14 cellular contexts compared by ENCODE assay signal in genomic region chr6:47357827-47358226, GRCh38. TPM values are rescaled to one million over a fixed set of nuclear protein-coding genes. Genes with fewer than 3 reads are reported as not detected.
DNase-seq lines count a peak whose midpoint lies in the region; ATAC-seq and TF ChIP-seq lines count a peak whose summit lies in the region.
"Had no signal": no experiment of that assay in that cellular context is flagged by ENCODE, and none has a peak within 500 bp of the region (broad histone marks: within the 10 kb centered on the region; RNA-seq: fewer than 3 reads in every experiment).

No MANE protein-coding gene starts in this region.

- H3K4me3 ChIP-seq in GM12864 (ENCODE audit: low read depth, low read length) = no peak overlapping the region
- H3K4me3 ChIP-seq: HAP-1, lower lobe of right lung, testis had no signal

- ATAC-seq in GM19395 (IDR thresholded peaks at IDR 0.05; ENCODE audit: unreplicated experiment) = peak; percentile 75
- peak; percentile 74 for ATAC-seq in HG02763 (IDR thresholded peaks at IDR 0.05; ENCODE audit: unreplicated experiment)
- peak; percentile 63 for ATAC-seq in HG03460 (IDR thresholded peaks at IDR 0.05; ENCODE audit: unreplicated experiment)
- no peak for ATAC-seq in Right ventricle myocardium inferior
- ATAC-seq: lower lobe of right lung had no signal

- TF ChIP-seq CTCF in GM12864 (IDR thresholded peaks at IDR 0.05; ENCODE audit: low read depth, low read length, missing control alignments) = no peak

- peak; percentile 31 for DNase-seq in GM12864 (ENCODE audit: low read depth)
- no peak for DNase-seq in Right ventricle myocardium inferior (ENCODE audit: missing footprints)
- no peak for DNase-seq in activated CD8-positive, alpha-beta memory T cell treated with anti-CD3 and anti-CD28 coated beads for 24 hours
- no peak for DNase-seq in 8988T
- no peak for DNase-seq in SKM-1 (lab: John Stamatoyannopoulos, UW; ENCODE audit: unreplicated experiment)
- DNase-seq: activated CD4-positive, alpha-beta T cell treated with anti-CD3 and anti-CD28 coated beads, Interleukin-2, amount 50 U/mL, for 4 hours; activated naive CD8-positive, alpha-beta T cell treated with anti-CD3 and anti-CD28 coated beads for 36 hours; lower lobe of right lung; stimulated activated CD4-positive, alpha-beta T cell treated with anti-CD3 and anti-CD28 coated beads, Interleukin-4, amount 100 ng/mL, for 24 hours; testis had no signal

- intact Hi-C loops in Right ventricle myocardium inferior (cut with DNase I) = no loop called here

RNA-seq across cellular contexts. Expression of gene TNFRSF21, which starts 48.1 kb away (rescaled TPM):
- 15.3 TPM for total RNA-seq in Right ventricle myocardium inferior
